In the genomic region with DNA sequence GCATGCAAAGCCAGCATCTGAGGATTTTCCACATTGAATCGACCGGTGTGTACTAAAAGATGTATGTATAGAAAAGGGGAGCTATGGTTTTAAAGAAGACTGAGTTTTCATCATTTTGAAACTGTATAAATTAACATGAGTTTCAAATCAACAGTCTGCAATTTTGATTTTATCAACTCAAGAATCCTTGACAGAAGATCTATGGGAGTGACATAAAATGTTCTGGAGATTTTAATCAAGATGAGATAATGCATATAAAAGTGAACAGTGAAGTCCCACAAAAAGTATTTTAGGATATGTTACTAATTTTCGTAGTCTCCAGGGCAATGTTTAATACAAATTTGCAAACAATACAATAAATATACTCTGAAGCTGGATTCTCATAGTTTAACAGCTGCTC, we compare ENCODE assay signal across 19 cellular contexts.
"Had no signal": no experiment of that assay in that cellular context is flagged by ENCODE, and none has a peak within 500 bp of the region (broad histone marks: within the 10 kb centered on the region; RNA-seq: fewer than 3 reads in every experiment).

No MANE protein-coding gene starts in this region.

- H3K36me3 ChIP-seq: esophagus squamous epithelium, left ventricle myocardium inferior, ovary, suprapubic skin, transverse colon, uterus had no signal

- H3K27ac Mint-ChIP-seq: effector memory CD8-positive, alpha-beta T cell; immature natural killer cell had no signal

- H3K4me3 Mint-ChIP-seq: effector memory CD8-positive, alpha-beta T cell; neural crest cell had no signal

- H3K27ac ChIP-seq: body of pancreas, esophagus squamous epithelium, left ventricle myocardium inferior, ovary, psoas muscle, suprapubic skin, transverse colon, uterus had no signal

- ATAC-seq: body of pancreas, right cardiac atrium had no signal

- DNase-seq: activated CD4-positive, alpha-beta T cell treated with anti-CD3 and anti-CD28 coated beads for 4 hours; activated effector memory CD4-positive, alpha-beta T cell treated with Interleukin-2 at 50 U/mL for 16 hours; activated naive CD8-positive, alpha-beta T cell treated with anti-CD3 and anti-CD28 coated beads, Interleukin-2, amount 10 ng/mL, durations not matched to agents 7 days and 5 days; body of pancreas; effector memory CD8-positive, alpha-beta T cell; esophagus squamous epithelium; immature natural killer cell; kidney glomerular epithelial cell; left ventricle myocardium inferior; mammary epithelial cell; midbrain; ovary; psoas muscle; right cardiac atrium; transverse colon; uterus had no signal

- H3K4me3 ChIP-seq: body of pancreas, esophagus squamous epithelium, left ventricle myocardium inferior, ovary, psoas muscle, suprapubic skin, transverse colon, uterus had no signal

- H3K36me3 Mint-ChIP-seq: immature natural killer cell had no signal

- H3K9me3 ChIP-seq: body of pancreas, esophagus squamous epithelium, left ventricle myocardium inferior, ovary, psoas muscle, suprapubic skin, transverse colon, uterus had no signal

- H3K27me3 Mint-ChIP-seq: activated naive CD8-positive, alpha-beta T cell treated with anti-CD3 and anti-CD28 coated beads, Interleukin-2, amount 10 ng/mL, durations not matched to agents 7 days and 5 days had no signal

- H3K9me3 Mint-ChIP-seq: effector memory CD8-positive, alpha-beta T cell; immature natural killer cell; neural crest cell had no signal

- H3K4me1 ChIP-seq: body of pancreas, esophagus squamous epithelium, psoas muscle, transverse colon, uterus had no signal

- H3K27me3 ChIP-seq: body of pancreas, esophagus squamous epithelium, ovary, suprapubic skin, transverse colon, uterus had no signal

- FAIRE-seq: TTC549 had no signal
